Comparison of ENCODE assay signal across 8 cellular contexts in genomic region chr5:66554211-66554610, GRCh38. TPM values are rescaled to one million over a fixed set of nuclear protein-coding genes. Genes with fewer than 3 reads are reported as not detected.
DNase-seq lines count a peak whose midpoint lies in the region; ATAC-seq, FAIRE-seq and TF ChIP-seq lines count a peak whose summit lies in the region.

No MANE protein-coding gene starts in this region.

- DNase-seq in GM12891 (ENCODE audit: insufficient read length, low spot score) (peak; percentile 27), HS-27A (ENCODE audit: low read depth) (peak; percentile 34), endothelial cell (ENCODE audit: low spot score) (no peak), NCI-H1930 (lab: John Stamatoyannopoulos, UW) (no peak), NCI-H2196 (lab: John Stamatoyannopoulos, UW; ENCODE audit: unreplicated experiment) (no peak)
- DNase-seq in stimulated activated CD8-positive, alpha-beta memory T cell treated with anti-CD3 and anti-CD28 coated beads, Interleukin-15, amount 100 ng/mL, for 48 hours (ENCODE audit: low read depth in 2 of 2): peak; percentile 14 to 30

- peaks cover 6% of the 10 kb centered on the region for H3K27me3 Mint-ChIP-seq in activated T-helper 17 cell treated with anti-CD3 and anti-CD28 coated beads, Interleukin-2, amount 50 U/mL, for 72 hours
- no peaks in the 10 kb centered on the region for H3K27me3 Mint-ChIP-seq in endothelial cell (ENCODE audit: unreplicated experiment)

- no peak overlapping the region for H3K4me3 Mint-ChIP-seq in activated T-helper 17 cell treated with anti-CD3 and anti-CD28 coated beads, Interleukin-2, amount 50 U/mL, for 72 hours
- H3K4me3 Mint-ChIP-seq in endothelial cell (ENCODE audit: unreplicated experiment): no peak overlapping the region

- TF ChIP-seq CTCF in endothelial cell (IDR thresholded peaks at IDR 0.05; ENCODE audit: unreplicated experiment): no peak

- H3K9me3 Mint-ChIP-seq in activated T-helper 17 cell treated with anti-CD3 and anti-CD28 coated beads, Interleukin-2, amount 50 U/mL, for 72 hours: no peaks in the 10 kb centered on the region
- H3K9me3 Mint-ChIP-seq in endothelial cell (ENCODE audit: unreplicated experiment): peaks cover 1% of the 10 kb centered on the region

- peak overlapping the region; percentile 73 for H3K27ac Mint-ChIP-seq in activated T-helper 17 cell treated with anti-CD3 and anti-CD28 coated beads, Interleukin-2, amount 50 U/mL, for 72 hours
- H3K27ac Mint-ChIP-seq in endothelial cell (ENCODE audit: unreplicated experiment): no peak overlapping the region

- no peak for TF ChIP-seq POLR2A in GM12891 (IDR thresholded peaks at IDR 0.05; ENCODE audit: low read depth, low read length)

- no peaks in the 10 kb centered on the region for H3K36me3 Mint-ChIP-seq in activated T-helper 17 cell treated with anti-CD3 and anti-CD28 coated beads, Interleukin-2, amount 50 U/mL, for 72 hours (ENCODE audit: low read depth)
- peaks cover 2% of the 10 kb centered on the region for H3K36me3 Mint-ChIP-seq in endothelial cell (ENCODE audit: low read depth, unreplicated experiment)

- H3K4me1 Mint-ChIP-seq in activated T-helper 17 cell treated with anti-CD3 and anti-CD28 coated beads, Interleukin-2, amount 50 U/mL, for 72 hours: peaks cover 8% of the 10 kb centered on the region
- no peaks in the 10 kb centered on the region for H3K4me1 Mint-ChIP-seq in endothelial cell (ENCODE audit: unreplicated experiment)

- peak; percentile 97 for FAIRE-seq in GM12891 (lab: Jason Lieb, UNC)

- ATAC-seq in GM21447 (IDR thresholded peaks at IDR 0.05; ENCODE audit: unreplicated experiment): peak; percentile 97
- ATAC-seq in activated T-helper 17 cell treated with anti-CD3 and anti-CD28 coated beads, Interleukin-2, amount 50 U/mL, for 72 hours (replicated peaks): peak; percentile 94

TF ChIP-seq in GM12891, 5 proteins besides CTCF, POLR2A, EP300 and RAD21:
- TF ChIP-seq PAX5 (IDR thresholded peaks at IDR 0.05; ENCODE audit: insufficient read depth, low read length, severe bottlenecking) (no peak), POU2F2 (IDR thresholded peaks at IDR 0.05; ENCODE audit: low read depth, low read length) (no peak), SPI1 (IDR thresholded peaks at IDR 0.05; ENCODE audit: low read depth, low read length) (peak; percentile 99), POLR2AphosphoS5 (IDR thresholded peaks at IDR 0.05; ENCODE audit: low read depth, low read length) (no peak), TAF1 (IDR thresholded peaks at IDR 0.05; ENCODE audit: low read depth, low read length) (no peak)

RNA-seq across cellular contexts. Expression of gene MAST4, which starts 42.0 kb away (rescaled TPM):
- polyA plus RNA-seq in GM12891 (2012; ENCODE audit: low read depth, missing spikeins): 0.10 TPM
- total RNA-seq in activated T-helper 17 cell treated with anti-CD3 and anti-CD28 coated beads, Interleukin-2, amount 50 U/mL, for 72 hours: 100 to 1,000 TPM in 1 of 2 donors, 10 to 100 TPM in 1; 42.1 to 103 TPM
- total RNA-seq in endothelial cell (ENCODE audit: unreplicated experiment): 112 TPM

Comparison
In these comparisons a context has a peak if more than half of its experiments do, and no peak if none do; other contexts are left out.
1. DNase-seq: peak in GM12891 (single experiment), HS-27A (single experiment) and stimulated activated CD8-positive, alpha-beta memory T cell treated with anti-CD3 and anti-CD28 coated beads, Interleukin-15, amount 100 ng/mL, for 48 hours (2 of 2); none in endothelial cell (single experiment), NCI-H1930 (0 of 2) and NCI-H2196 (single experiment).